Comparison of ENCODE assay signal across 13 cellular contexts in the genomic region with DNA sequence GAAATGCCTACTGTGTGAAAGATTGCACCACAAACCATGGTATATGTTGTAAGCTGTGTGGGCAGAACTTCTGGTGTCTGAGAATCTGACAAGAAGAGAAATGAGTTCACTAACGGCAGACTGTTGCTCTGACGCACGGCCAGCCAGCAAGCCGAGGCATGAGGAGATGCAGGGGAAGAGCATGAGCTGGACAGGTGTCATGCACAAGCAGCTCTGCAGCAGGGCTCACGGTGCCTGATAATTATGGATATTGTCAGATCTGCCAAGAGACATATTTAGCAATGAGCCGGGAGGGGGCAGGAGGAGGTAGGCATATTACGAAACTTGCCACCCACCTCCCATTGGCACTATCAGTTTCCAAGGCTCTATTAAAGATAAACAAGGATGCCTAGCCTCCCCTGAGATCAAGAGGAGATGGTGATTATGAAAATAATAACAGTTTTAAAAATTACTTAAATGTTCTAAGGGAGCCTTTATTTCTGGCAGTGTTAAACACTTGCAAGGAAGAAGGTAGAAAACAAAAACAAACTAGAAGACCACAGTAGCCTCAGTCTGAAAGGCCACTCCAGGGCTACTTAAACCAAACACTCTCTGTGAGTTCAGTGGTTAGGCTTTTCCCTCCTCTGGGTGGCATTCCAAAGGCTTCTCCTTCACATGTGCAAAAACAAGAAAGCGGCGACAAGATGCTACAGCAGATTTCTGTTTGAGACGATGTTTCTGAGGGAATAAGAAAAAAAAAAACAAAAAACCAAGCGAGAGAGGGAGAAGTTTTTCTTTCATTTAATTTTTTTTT.
DNase-seq lines count a peak whose midpoint lies in the region; ATAC-seq and TF ChIP-seq lines count a peak whose summit lies in the region.
"Had no signal": no experiment of that assay in that cellular context is flagged by ENCODE, and none has a peak within 500 bp of the region (broad histone marks: within the 10 kb centered on the region; RNA-seq: fewer than 3 reads in every experiment).

No MANE protein-coding gene starts in this region.

- 72 to 79% methylated on average over 6 to 11 of the region's 11 CpGs for WGBS in transverse colon (ENCODE audit: low coverage in 1 of 2), 2 donors

- H3K27ac ChIP-seq in transverse colon = peak overlapping the region in 2 of 4 donors; percentile 20 to 28
- H3K27ac ChIP-seq: colonic mucosa, KMS-11 had no signal

- H3K9me3 Mint-ChIP-seq in activated CD4-positive, alpha-beta T cell treated with anti-CD3 and anti-CD28 coated beads, Interleukin-2, amount 10 ng/mL, durations not matched to agents 24 days and 14 days = no peaks in the 10 kb centered on the region

- no peak for TF ChIP-seq CTCF in transverse colon (IDR thresholded peaks at IDR 0.05)

- no peaks in the 10 kb centered on the region for H3K27me3 Mint-ChIP-seq in activated CD4-positive, alpha-beta T cell treated with anti-CD3 and anti-CD28 coated beads, Interleukin-2, amount 10 ng/mL, durations not matched to agents 24 days and 14 days

- no peak overlapping the region for H3K4me3 Mint-ChIP-seq in activated CD4-positive, alpha-beta T cell treated with anti-CD3 and anti-CD28 coated beads, Interleukin-2, amount 10 ng/mL, durations not matched to agents 24 days and 14 days

- ATAC-seq in HG03280 (IDR thresholded peaks at IDR 0.05; ENCODE audit: unreplicated experiment) (no peak), GM18498 (IDR thresholded peaks at IDR 0.05; ENCODE audit: unreplicated experiment) (no peak)
- ATAC-seq: HCT116 had no signal

- H3K27me3 ChIP-seq in transverse colon = no peaks in the 10 kb centered on the region
- H3K27me3 ChIP-seq: colonic mucosa had no signal

- intact Hi-C loops in head of caudate nucleus (cut with DNase I) (no loop called here), transverse colon (cut with DNase I; ENCODE audit: low total_unique reads) (no loop called here)
- intact Hi-C loops in activated CD4-positive, alpha-beta T cell treated with anti-CD3 and anti-CD28 coated beads, Interleukin-2, amount 10 ng/mL, durations not matched to agents 24 days and 14 days (cut with micrococcal nuclease) = no loop called here

- H3K4me3 ChIP-seq in transverse colon = no peak overlapping the region
- H3K4me3 ChIP-seq: colonic mucosa had no signal

- peaks cover 0 to 8% (median 4%) of the 10 kb centered on the region in 4 donors for H3K4me1 ChIP-seq in transverse colon
- H3K4me1 ChIP-seq: colonic mucosa had no signal

- H3K4me1 Mint-ChIP-seq in activated CD4-positive, alpha-beta T cell treated with anti-CD3 and anti-CD28 coated beads, Interleukin-2, amount 10 ng/mL, durations not matched to agents 24 days and 14 days = no peaks in the 10 kb centered on the region

- TF ChIP-seq EP300 in transverse colon (IDR thresholded peaks at IDR 0.05; ENCODE audit: low read depth) = no peak

- H3K36me3 Mint-ChIP-seq in activated CD4-positive, alpha-beta T cell treated with anti-CD3 and anti-CD28 coated beads, Interleukin-2, amount 10 ng/mL, durations not matched to agents 24 days and 14 days (ENCODE audit: low read depth) = no peaks in the 10 kb centered on the region

- H3K9me3 ChIP-seq in transverse colon = no peaks in the 10 kb centered on the region
- H3K9me3 ChIP-seq: colonic mucosa had no signal

- TF ChIP-seq POLR2A in transverse colon (IDR thresholded peaks at IDR 0.05) = no peak

- H3K36me3 ChIP-seq in transverse colon = no peaks in the 10 kb centered on the region
- H3K36me3 ChIP-seq: colonic mucosa had no signal

- in situ Hi-C loops in transverse colon (cut with MboI; ENCODE audit: low pct_ligation_motif_present in 1 of 4, low pct_unique_long_range_greater_than_20kb in 1 of 4, low sequenced_read_pairs in 3 of 4) = no loop called here

- DNase-seq in NCI-H524 (lab: John Stamatoyannopoulos, UW) = peak; percentile 19 to 61
- DNase-seq in NCI-H524 treated with DMSO at 0.1 percent for 48 hours (lab: John Stamatoyannopoulos, UW) = no peak
- DNase-seq in NCI-H748 treated with DMSO at 0.1 percent for 48 hours (lab: John Stamatoyannopoulos, UW) = peak; percentile 10
- DNase-seq in head of caudate nucleus = peak in 22 of 42 donors; percentile 5 to 71 (median 22)
- peak; percentile 22 for DNase-seq in transverse colon
- no peak for DNase-seq in activated CD4-positive, alpha-beta T cell treated with anti-CD3 and anti-CD28 coated beads, Interleukin-2, amount 10 ng/mL, durations not matched to agents 24 days and 14 days
- DNase-seq: 8988T; activated effector memory CD4-positive, alpha-beta T cell treated with anti-CD3 and anti-CD28 coated beads, Interleukin-2, amount 50 U/mL, for 16 hours; colonic mucosa had no signal

- no peak overlapping the region for H3K27ac Mint-ChIP-seq in activated CD4-positive, alpha-beta T cell treated with anti-CD3 and anti-CD28 coated beads, Interleukin-2, amount 10 ng/mL, durations not matched to agents 24 days and 14 days

Comparison
In these comparisons a context has a peak if more than half of its experiments do, and no peak if none do; other contexts are left out.
1. DNase-seq: peak in NCI-H524 (2 of 2), NCI-H748 treated with DMSO at 0.1 percent for 48 hours (single experiment), head of caudate nucleus (22 of 42) and transverse colon (single experiment); none in NCI-H524 treated with DMSO at 0.1 percent for 48 hours (single experiment) and activated CD4-positive, alpha-beta T cell treated with anti-CD3 and anti-CD28 coated beads, Interleukin-2, amount 10 ng/mL, durations not matched to agents 24 days and 14 days (single experiment).